ENCODE assay signal across 16 cellular contexts in genomic region chr1:36706416-36706815, GRCh38.
DNase-seq lines count a peak whose midpoint lies in the region; ATAC-seq lines count a peak whose summit lies in the region.
"Had no signal": no experiment of that assay in that cellular context is flagged by ENCODE, and none has a peak within 500 bp of the region (broad histone marks: within the 10 kb centered on the region; RNA-seq: fewer than 3 reads in every experiment).

No MANE protein-coding gene starts in this region.

- H3K27ac Mint-ChIP-seq in stimulated activated naive B cell treated with anti-CD40 and anti-IgM and Interleukin-4, amounts not matched to agents 10 μg/mL and 1 μg/mL and 100 μg/mL, for 72 hours: no peak overlapping the region
- H3K27ac Mint-ChIP-seq in activated T-cell treated with anti-CD3 and anti-CD28 coated beads, Interleukin-2, amount 50 U/mL, for 24 hours: no peak overlapping the region
- H3K27ac Mint-ChIP-seq: GM23338, HFFc6, T-helper 17 cell had no signal

- peaks cover 48 to 57% of the 10 kb centered on the region in 2 donors for H3K27me3 Mint-ChIP-seq in stimulated activated naive B cell treated with anti-CD40 and anti-IgM and Interleukin-4, amounts not matched to agents 10 μg/mL and 1 μg/mL and 100 μg/mL, for 72 hours
- peaks cover 60% of the 10 kb centered on the region for H3K27me3 Mint-ChIP-seq in activated T-cell treated with anti-CD3 and anti-CD28 coated beads, Interleukin-2, amount 50 U/mL, for 24 hours

- ATAC-seq in stimulated activated naive B cell treated with anti-CD40 and anti-IgM and Interleukin-4, amounts not matched to agents 10 μg/mL and 1 μg/mL and 100 μg/mL, for 72 hours (replicated peaks): no peak
- no peak for ATAC-seq in HG03135 (IDR thresholded peaks at IDR 0.05; ENCODE audit: unreplicated experiment)
- ATAC-seq: GM23338, T-helper 17 cell had no signal

- DNase-seq in CD1c-positive myeloid dendritic cell (ENCODE audit: extremely low spot score) (peak; percentile 42), NCI-H1105 treated with DMSO at 0.1 percent for 48 hours (lab: John Stamatoyannopoulos, UW) (peak; percentile 51), NCI-H446 (lab: John Stamatoyannopoulos, UW) (peak; percentile 60 to 86), cerebellum (ENCODE audit: low spot score) (peak; percentile 12), germinal center (ENCODE audit: low spot score) (no peak)
- DNase-seq in stimulated activated naive B cell treated with anti-CD40 and anti-IgM and Interleukin-4, amounts not matched to agents 10 μg/mL and 1 μg/mL and 100 μg/mL, for 72 hours: no peak
- no peak for DNase-seq in activated T-cell treated with anti-CD3 and anti-CD28 coated beads, Interleukin-2, amount 50 U/mL, for 24 hours
- DNase-seq: COR-L47, GF-D8, HFFc6, IMR-90, NCI-H1436 treated with DMSO at 0.1 percent for 48 hours, NCI-H748 treated with DMSO at 0.1 percent for 48 hours, T-helper 17 cell had no signal

- H3K4me3 Mint-ChIP-seq in stimulated activated naive B cell treated with anti-CD40 and anti-IgM and Interleukin-4, amounts not matched to agents 10 μg/mL and 1 μg/mL and 100 μg/mL, for 72 hours: no peak overlapping the region
- no peak overlapping the region for H3K4me3 Mint-ChIP-seq in activated T-cell treated with anti-CD3 and anti-CD28 coated beads, Interleukin-2, amount 50 U/mL, for 24 hours
- H3K4me3 Mint-ChIP-seq: GM23338, HFFc6, T-helper 17 cell had no signal

- no peaks in the 10 kb centered on the region for H3K36me3 Mint-ChIP-seq in stimulated activated naive B cell treated with anti-CD40 and anti-IgM and Interleukin-4, amounts not matched to agents 10 μg/mL and 1 μg/mL and 100 μg/mL, for 72 hours
- H3K36me3 Mint-ChIP-seq in activated T-cell treated with anti-CD3 and anti-CD28 coated beads, Interleukin-2, amount 50 U/mL, for 24 hours (ENCODE audit: low read depth): no peaks in the 10 kb centered on the region

- H3K4me1 Mint-ChIP-seq in stimulated activated naive B cell treated with anti-CD40 and anti-IgM and Interleukin-4, amounts not matched to agents 10 μg/mL and 1 μg/mL and 100 μg/mL, for 72 hours: peaks cover 1 to 9% of the 10 kb centered on the region in 2 donors
- peaks cover 5% of the 10 kb centered on the region for H3K4me1 Mint-ChIP-seq in activated T-cell treated with anti-CD3 and anti-CD28 coated beads, Interleukin-2, amount 50 U/mL, for 24 hours (ENCODE audit: low read depth)

- H3K9me3 Mint-ChIP-seq in stimulated activated naive B cell treated with anti-CD40 and anti-IgM and Interleukin-4, amounts not matched to agents 10 μg/mL and 1 μg/mL and 100 μg/mL, for 72 hours: no peaks in the 10 kb centered on the region
- H3K9me3 Mint-ChIP-seq in activated T-cell treated with anti-CD3 and anti-CD28 coated beads, Interleukin-2, amount 50 U/mL, for 24 hours: no peaks in the 10 kb centered on the region
- H3K9me3 Mint-ChIP-seq: GM23338 had no signal

Comparison
In these comparisons a context has a peak if more than half of its experiments do, and no peak if none do; other contexts are left out.
1. DNase-seq: peak in CD1c-positive myeloid dendritic cell (single experiment), NCI-H1105 treated with DMSO at 0.1 percent for 48 hours (single experiment), NCI-H446 (2 of 2) and cerebellum (single experiment); none in stimulated activated naive B cell treated with anti-CD40 and anti-IgM and Interleukin-4, amounts not matched to agents 10 μg/mL and 1 μg/mL and 100 μg/mL, for 72 hours (single experiment), activated T-cell treated with anti-CD3 and anti-CD28 coated beads, Interleukin-2, amount 50 U/mL, for 24 hours (single experiment) and germinal center (single experiment).